ENCODE assay signal across 9 cellular contexts in the genomic region with DNA sequence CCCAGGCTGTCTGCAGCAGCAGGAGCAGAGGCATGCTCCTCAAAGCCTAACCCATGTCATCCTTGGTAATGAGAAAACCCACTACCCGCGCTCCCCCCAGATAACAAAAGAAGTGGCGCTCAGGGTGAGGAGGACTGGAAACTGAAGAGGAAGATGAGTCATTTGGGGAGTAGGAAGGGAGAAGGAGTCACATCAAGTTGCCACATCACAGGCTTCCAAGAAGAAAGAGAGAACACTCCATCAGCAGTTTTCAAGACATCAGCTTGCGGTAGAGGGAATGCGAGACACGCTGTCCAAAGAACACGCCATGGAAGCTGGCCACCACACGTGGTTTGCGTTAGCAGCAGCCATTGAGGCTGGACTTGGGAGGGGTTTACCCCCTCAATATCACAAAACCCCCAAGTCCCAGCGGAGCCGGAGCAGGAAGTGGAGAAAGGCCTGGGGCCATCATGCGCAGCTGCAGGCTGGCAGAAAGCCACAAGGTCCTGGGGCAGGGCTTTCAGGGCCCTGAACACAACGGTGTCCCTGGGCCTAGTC. TPM values are rescaled to one million over a fixed set of nuclear protein-coding genes. Genes with fewer than 3 reads are reported as not detected.
DNase-seq lines count a peak whose midpoint lies in the region; ATAC-seq and TF ChIP-seq lines count a peak whose summit lies in the region.
"Had no signal": no experiment of that assay in that cellular context is flagged by ENCODE, and none has a peak within 500 bp of the region (broad histone marks: within the 10 kb centered on the region; RNA-seq: fewer than 3 reads in every experiment).

No MANE protein-coding gene starts in this region.

- H3K4me3 Mint-ChIP-seq in T-helper 1 cell treated with Interleukin-12 subunit alpha and Interleukin-12 subunit beta and Interleukin-4 antibody, amounts not matched to agents 30 μg/mL and 1 μg/mL, for 36 hours, result peak overlapping the region; percentile 4
- H3K4me3 Mint-ChIP-seq: memory B cell had no signal

- no peak for TF ChIP-seq CTCF in foreskin fibroblast (IDR thresholded peaks at IDR 0.05; ENCODE audit: low read depth, low read length)

- peaks cover 7% of the 10 kb centered on the region for H3K36me3 ChIP-seq in H7 (replicated peaks; ENCODE audit: control insufficient read depth, insufficient read depth, low read length)

- DNase-seq in H7, result peak; percentile 14
- DNase-seq in foreskin fibroblast, result peak; percentile 97 to 98
- peak; percentile 98 for DNase-seq in skeletal muscle cell (ENCODE audit: low read depth)
- DNase-seq in COLO668 (lab: John Stamatoyannopoulos, UW; ENCODE audit: unreplicated experiment), result no peak
- no peak for DNase-seq in NCI-H2107 (lab: John Stamatoyannopoulos, UW)

- peaks cover 16% of the 10 kb centered on the region for H3K4me1 Mint-ChIP-seq in T-helper 1 cell treated with Interleukin-12 subunit alpha and Interleukin-12 subunit beta and Interleukin-4 antibody, amounts not matched to agents 30 μg/mL and 1 μg/mL, for 36 hours (ENCODE audit: low read depth)
- H3K4me1 Mint-ChIP-seq: memory B cell had no signal

- peak overlapping the region; percentile 21 for H3K27ac Mint-ChIP-seq in T-helper 1 cell treated with Interleukin-12 subunit alpha and Interleukin-12 subunit beta and Interleukin-4 antibody, amounts not matched to agents 30 μg/mL and 1 μg/mL, for 36 hours
- H3K27ac Mint-ChIP-seq: memory B cell had no signal

- no peak for ATAC-seq in HG03521 (IDR thresholded peaks at IDR 0.05; ENCODE audit: unreplicated experiment)
- no peak for ATAC-seq in HG02885 (IDR thresholded peaks at IDR 0.05; ENCODE audit: poor library complexity, unreplicated experiment)

- no peaks in the 10 kb centered on the region for H3K27me3 ChIP-seq in H7 (ENCODE audit: control insufficient read depth, insufficient read depth, low read length)

- H3K27me3 Mint-ChIP-seq in T-helper 1 cell treated with Interleukin-12 subunit alpha and Interleukin-12 subunit beta and Interleukin-4 antibody, amounts not matched to agents 30 μg/mL and 1 μg/mL, for 36 hours (ENCODE audit: low read depth), result no peaks in the 10 kb centered on the region

- H3K36me3 Mint-ChIP-seq in T-helper 1 cell treated with Interleukin-12 subunit alpha and Interleukin-12 subunit beta and Interleukin-4 antibody, amounts not matched to agents 30 μg/mL and 1 μg/mL, for 36 hours (ENCODE audit: low read depth), result no peaks in the 10 kb centered on the region
- H3K36me3 Mint-ChIP-seq: memory B cell had no signal

- H3K4me3 ChIP-seq in H7 (ENCODE audit: insufficient read depth, low read depth, low read length) (no peak overlapping the region), foreskin fibroblast (ENCODE audit: low read depth in 1 of 2, low read length in 2 of 2) (peak overlapping the region in 1 of 2 donors; percentile 16), skeletal muscle cell (ENCODE audit: low read depth, low read length) (no peak overlapping the region)

- H3K9me3 Mint-ChIP-seq in T-helper 1 cell treated with Interleukin-12 subunit alpha and Interleukin-12 subunit beta and Interleukin-4 antibody, amounts not matched to agents 30 μg/mL and 1 μg/mL, for 36 hours, result no peaks in the 10 kb centered on the region

RNA-seq across cellular contexts. Expression of gene SH3PXD2B, which starts 41.5 kb away (rescaled TPM):
- 36.7 and 47.7 TPM in 2 replicates for total RNA-seq in H7 (2014; rRNA removed; shearing (Covaris generic))

Comparison
In these comparisons a context has a peak if more than half of its experiments do, and no peak if none do; other contexts are left out.
1. DNase-seq: peak in H7 (single experiment), foreskin fibroblast (2 of 2) and skeletal muscle cell (single experiment); none in COLO668 (single experiment) and NCI-H2107 (single experiment).